8 cellular contexts compared by ENCODE assay signal in the genomic region with DNA sequence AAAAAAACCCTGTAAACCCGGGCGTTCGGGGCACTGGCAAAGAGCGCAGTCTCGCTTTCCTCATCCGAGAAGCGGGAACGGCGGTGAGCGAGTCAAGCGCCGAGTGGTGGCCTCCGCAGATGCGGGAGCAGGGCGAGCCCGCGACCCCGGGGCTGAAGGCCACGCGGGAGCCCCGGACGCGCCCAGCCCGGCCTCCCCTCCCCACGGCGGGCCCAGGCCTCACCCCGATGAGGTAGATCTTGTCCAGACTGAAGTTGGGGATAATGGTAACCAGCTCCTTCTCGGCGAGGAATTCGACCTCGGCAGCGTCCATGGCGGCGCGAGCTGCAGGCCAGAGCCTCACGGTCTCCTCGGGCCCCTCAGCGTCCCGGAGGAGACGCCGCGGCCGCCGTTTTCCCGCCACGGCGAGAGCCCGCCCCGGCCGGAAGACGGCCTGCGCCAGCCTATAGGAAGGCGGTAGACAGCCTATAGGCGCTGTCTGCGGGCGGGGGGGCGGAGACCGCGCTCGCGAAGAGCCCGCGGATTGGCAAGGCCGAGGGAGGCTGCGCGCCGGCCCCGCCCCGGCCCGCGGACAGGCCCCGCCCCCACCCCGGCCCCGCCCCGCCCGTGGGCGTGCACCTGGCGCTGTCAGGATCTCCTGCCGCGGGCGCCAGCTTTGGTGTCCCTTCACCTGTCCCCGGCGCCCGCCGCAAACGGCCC. TPM values are rescaled to one million over a fixed set of nuclear protein-coding genes. Genes with fewer than 3 reads are reported as not detected.
DNase-seq lines count a peak whose midpoint lies in the region; ATAC-seq and TF ChIP-seq lines count a peak whose summit lies in the region.

Gene GINS2 (minus strand): TSS at position 369 of the 699 bp plus-strand sequence. CDS start 56 bp downstream, at position 313.

- ATAC-seq in HG03442 (IDR thresholded peaks at IDR 0.05; ENCODE audit: unreplicated experiment) (peak; percentile 93), right lobe of liver (peak; percentile 99 to 100 (median 100))

- WGBS in right lobe of liver (ENCODE audit: insufficient coverage, low coverage, low lambda C conversion rate, missing lambda C conversion rate): 6% methylated on average over 9 of the region's 86 CpGs

- H3K27me3 ChIP-seq in BJ (ENCODE audit: control insufficient read depth, insufficient read depth, low read length): no peaks in the 10 kb centered on the region; the same call in 1 of the 2 replicates
- no peaks in the 10 kb centered on the region for H3K27me3 ChIP-seq in right lobe of liver

- POLR2A ChIA-PET in BJ (lab: Charles Lee): no interaction called here

- no peak for TF ChIP-seq CTCF in BJ (IDR thresholded peaks at IDR 0.05; ENCODE audit: insufficient read depth, low read depth, low read length)
- no peak for TF ChIP-seq CTCF in right lobe of liver (IDR thresholded peaks at IDR 0.05)

- H3K27ac ChIP-seq in right lobe of liver: no peak within 1 kb of the TSS

- peak; percentile 39 for DNase-seq in BJ (ENCODE audit: low read depth)
- DNase-seq in GM19240 (ENCODE audit: insufficient read length, low spot score): peak; percentile 99
- DNase-seq in NCI-H748 treated with DMSO at 0.1 percent for 48 hours (lab: John Stamatoyannopoulos, UW): peak; percentile 38
- peak; percentile 80 to 84 for DNase-seq in activated CD4-positive, alpha-beta T cell treated with anti-CD3 and anti-CD28 coated beads, Interleukin-2, amount 50 U/mL, for 24 hours (ENCODE audit: low read depth in 1 of 2, low spot score in 1 of 2)
- peak; percentile 55 to 91 for DNase-seq in dermis microvascular lymphatic vessel endothelial cell (ENCODE audit: low read depth in 2 of 2)
- peak; percentile 94 to 95 (median 94) for DNase-seq in right lobe of liver
- DNase-seq in stimulated activated CD4-positive, alpha-beta T cell treated with anti-CD3 and anti-CD28 coated beads, Interleukin-4, amount 100 ng/mL, for 1 hour: peak; percentile 90

- CTCF ChIA-PET in BJ (lab: Yijun Ruan, JAX): interaction anchor here (1.2 kb wide), 1 partner anchor 73 kb away, joined by 3 read pairs; no protein-coding TSS in a partner anchor

- no peak for TF ChIP-seq POLR2A in right lobe of liver (IDR thresholded peaks at IDR 0.05)

- no peaks in the 10 kb centered on the region; the same call in 1 of the 2 replicates for H3K36me3 ChIP-seq in BJ (ENCODE audit: control insufficient read depth, insufficient read depth, low read length)
- no peaks in the 10 kb centered on the region for H3K36me3 ChIP-seq in right lobe of liver

- H3K4me1 ChIP-seq in right lobe of liver: peaks cover 0 to 5% (median 2%) of the 10 kb centered on the region in 4 donors

- intact Hi-C loops in right lobe of liver (cut with DNase I): no loop called here

- H3K4me3 ChIP-seq in BJ (ENCODE audit: low read depth, low read length) (peak within 1 kb of the TSS; percentile 40), right lobe of liver (peak within 1 kb of the TSS; percentile 38 to 75 (median 59))

- H3K9me3 ChIP-seq in right lobe of liver: no peaks in the 10 kb centered on the region

RNA-seq across cellular contexts. Expression of gene GINS2, which starts in this region (rescaled TPM):
- 5.5 and 5.8 TPM in 2 replicates for polyA plus RNA-seq in BJ (2011; rRNA removed)
- 3.6 and 4.1 TPM in 2 replicates for polyA minus RNA-seq in BJ (2011; rRNA and poly(A)+ RNA removed)
- total RNA-seq in dermis microvascular lymphatic vessel endothelial cell (3.4 and 6.2 TPM in 2 replicates), right lobe of liver (1 to 10 TPM in 4 of 6 experiments, under 1 TPM in 2; 0.49 to 4.7 (median 1.3) TPM)

Comparison
In these comparisons a context has a peak if more than half of its experiments do, and no peak if none do; other contexts are left out.
1. DNase-seq: peak in every context shown above with its lines; median percentile 99 in GM19240; 94 in right lobe of liver; 90 in stimulated activated CD4-positive, alpha-beta T cell treated with anti-CD3 and anti-CD28 coated beads, Interleukin-4, amount 100 ng/mL, for 1 hour; 82 in activated CD4-positive, alpha-beta T cell treated with anti-CD3 and anti-CD28 coated beads, Interleukin-2, amount 50 U/mL, for 24 hours; 73 in dermis microvascular lymphatic vessel endothelial cell; 39 in BJ; 38 in NCI-H748 treated with DMSO at 0.1 percent for 48 hours.